Comparison of ENCODE assay signal across 1 cellular context in the genomic region with DNA sequence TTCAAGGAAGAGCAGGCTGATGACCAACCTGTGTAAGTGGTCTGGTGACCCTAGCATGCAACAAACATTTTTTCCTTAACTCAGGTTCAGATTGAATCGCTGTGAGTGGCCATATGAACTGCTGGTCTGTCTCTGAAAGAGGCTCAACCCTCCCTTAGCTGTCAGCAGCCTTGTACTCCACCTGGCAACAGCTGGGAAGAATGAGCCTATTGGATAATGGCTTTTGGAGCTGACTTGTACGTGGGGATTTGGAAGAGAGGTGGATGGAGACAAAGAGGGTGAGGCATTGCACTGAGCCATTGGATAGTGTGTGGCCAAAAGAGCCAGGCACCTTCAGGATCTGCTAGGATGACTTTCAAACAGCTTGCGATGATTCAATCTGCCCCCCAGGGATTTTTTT.
A peak's percentile ranks its signal among the peaks of the same experiment; 100 is the strongest.
TF ChIP-seq lines count a peak whose summit lies in the region.

No MANE protein-coding gene starts in this region.

TF ChIP-seq in SK-N-SH, 30 proteins besides CTCF, POLR2A, EP300 and RAD21:
- TF ChIP-seq, protein P1, sequence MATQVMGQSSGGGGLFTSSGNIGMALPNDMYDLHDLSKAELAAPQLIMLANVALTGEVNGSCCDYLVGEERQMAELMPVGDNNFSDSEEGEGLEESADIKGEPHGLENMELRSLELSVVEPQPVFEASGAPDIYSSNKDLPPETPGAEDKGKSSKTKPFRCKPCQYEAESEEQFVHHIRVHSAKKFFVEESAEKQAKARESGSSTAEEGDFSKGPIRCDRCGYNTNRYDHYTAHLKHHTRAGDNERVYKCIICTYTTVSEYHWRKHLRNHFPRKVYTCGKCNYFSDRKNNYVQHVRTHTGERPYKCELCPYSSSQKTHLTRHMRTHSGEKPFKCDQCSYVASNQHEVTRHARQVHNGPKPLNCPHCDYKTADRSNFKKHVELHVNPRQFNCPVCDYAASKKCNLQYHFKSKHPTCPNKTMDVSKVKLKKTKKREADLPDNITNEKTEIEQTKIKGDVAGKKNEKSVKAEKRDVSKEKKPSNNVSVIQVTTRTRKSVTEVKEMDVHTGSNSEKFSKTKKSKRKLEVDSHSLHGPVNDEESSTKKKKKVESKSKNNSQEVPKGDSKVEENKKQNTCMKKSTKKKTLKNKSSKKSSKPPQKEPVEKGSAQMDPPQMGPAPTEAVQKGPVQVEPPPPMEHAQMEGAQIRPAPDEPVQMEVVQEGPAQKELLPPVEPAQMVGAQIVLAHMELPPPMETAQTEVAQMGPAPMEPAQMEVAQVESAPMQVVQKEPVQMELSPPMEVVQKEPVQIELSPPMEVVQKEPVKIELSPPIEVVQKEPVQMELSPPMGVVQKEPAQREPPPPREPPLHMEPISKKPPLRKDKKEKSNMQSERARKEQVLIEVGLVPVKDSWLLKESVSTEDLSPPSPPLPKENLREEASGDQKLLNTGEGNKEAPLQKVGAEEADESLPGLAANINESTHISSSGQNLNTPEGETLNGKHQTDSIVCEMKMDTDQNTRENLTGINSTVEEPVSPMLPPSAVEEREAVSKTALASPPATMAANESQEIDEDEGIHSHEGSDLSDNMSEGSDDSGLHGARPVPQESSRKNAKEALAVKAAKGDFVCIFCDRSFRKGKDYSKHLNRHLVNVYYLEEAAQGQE (IDR thresholded peaks at IDR 0.05; ENCODE audit: low read depth, low read length): no peak
- TF ChIP-seq POLR2AphosphoS5 (IDR thresholded peaks at IDR 0.05; ENCODE audit: low read depth, low read length) (no peak), GABPA (IDR thresholded peaks at IDR 0.05; ENCODE audit: low read depth) (no peak), FOXJ3 (CRISPR knock-in tag; IDR thresholded peaks at IDR 0.05) (no peak), RXRA (IDR thresholded peaks at IDR 0.05; ENCODE audit: borderline replicate concordance, low read depth) (no peak), RFX5 (IDR thresholded peaks at IDR 0.05; ENCODE audit: low read length) (0 out of 2 replicates have a peak, but pooled peaks have one; percentile 27)
- TF ChIP-seq, protein P2, sequence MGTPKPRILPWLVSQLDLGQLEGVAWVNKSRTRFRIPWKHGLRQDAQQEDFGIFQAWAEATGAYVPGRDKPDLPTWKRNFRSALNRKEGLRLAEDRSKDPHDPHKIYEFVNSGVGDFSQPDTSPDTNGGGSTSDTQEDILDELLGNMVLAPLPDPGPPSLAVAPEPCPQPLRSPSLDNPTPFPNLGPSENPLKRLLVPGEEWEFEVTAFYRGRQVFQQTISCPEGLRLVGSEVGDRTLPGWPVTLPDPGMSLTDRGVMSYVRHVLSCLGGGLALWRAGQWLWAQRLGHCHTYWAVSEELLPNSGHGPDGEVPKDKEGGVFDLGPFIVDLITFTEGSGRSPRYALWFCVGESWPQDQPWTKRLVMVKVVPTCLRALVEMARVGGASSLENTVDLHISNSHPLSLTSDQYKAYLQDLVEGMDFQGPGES (IDR thresholded peaks at IDR 0.05; ENCODE audit: low read depth, low read length): no peak
